Comparison of ENCODE assay signal across 34 cellular contexts in the genomic region with DNA sequence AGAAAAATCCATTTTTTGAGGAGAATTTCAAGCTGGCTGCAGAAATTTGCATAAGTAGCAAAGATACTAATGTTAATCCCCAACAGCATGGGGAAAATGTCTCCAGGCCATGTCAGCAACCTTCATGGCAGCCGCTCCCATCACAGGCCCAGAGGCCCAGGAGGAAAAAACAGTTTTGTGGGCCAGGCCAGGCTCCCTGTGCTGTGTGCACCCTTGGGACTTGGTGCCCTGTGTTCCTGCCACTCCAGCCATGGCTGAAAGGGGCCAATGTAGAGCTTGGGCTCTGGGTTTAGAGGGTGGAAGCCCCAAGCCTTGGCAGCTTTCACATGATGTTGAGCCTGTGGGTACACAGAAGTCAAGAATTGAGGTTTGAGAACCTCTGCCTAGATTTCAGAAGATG.
"Had no signal": no experiment of that assay in that cellular context is flagged by ENCODE, and none has a peak within 500 bp of the region (broad histone marks: within the 10 kb centered on the region; RNA-seq: fewer than 3 reads in every experiment).

No MANE protein-coding gene starts in this region.

- H3K4me3 ChIP-seq: MG63 had no signal

- H3K27me3 ChIP-seq: MG63 had no signal

- H3K36me3 ChIP-seq: MG63 had no signal

- DNase-seq: Karpas-422, Kasumi-1, MG63, MM.1S, MV-4-11, NCI-H1048, NCI-H1092, NCI-H1092 treated with DMSO at 0.1 percent for 48 hours, NCI-H1105, NCI-H1105 treated with DMSO at 0.1 percent for 48 hours, NCI-H1417, NCI-H1417 treated with DMSO at 0.1 percent for 48 hours, NCI-H1436, NCI-H1436 treated with DMSO at 0.1 percent for 48 hours, NCI-H146, NCI-H1694, NCI-H1694 treated with DMSO at 0.1 percent for 48 hours, NCI-H187, NCI-H187 treated with DMSO at 0.1 percent for 48 hours, NCI-H1930, NCI-H2029, NCI-H2029 treated with DMSO at 0.1 percent for 48 hours, NCI-H2081, NCI-H2081 treated with DMSO at 0.1 percent for 48 hours, NCI-H2107, NCI-H2171, NCI-H2171 treated with DMSO at 0.1 percent for 48 hours, NCI-H2227 treated with DMSO at 0.1 percent for 48 hours, NCI-H226, NCI-H345, NCI-H446, NCI-H446 treated with DMSO at 0.1 percent for 48 hours, NCI-H510A, NCI-H510A treated with DMSO at 0.1 percent for 48 hours had no signal

- H3K9me3 ChIP-seq: MG63 had no signal
